ENCODE assay signal across 15 cellular contexts in genomic region chr9:12708562-12709298, GRCh38. TPM values are rescaled to one million over a fixed set of nuclear protein-coding genes. Genes with fewer than 3 reads are reported as not detected.
DNase-seq lines count a peak whose midpoint lies in the region; ATAC-seq and TF ChIP-seq lines count a peak whose summit lies in the region.
"Had no signal": no experiment of that assay in that cellular context is flagged by ENCODE, and none has a peak within 500 bp of the region (broad histone marks: within the 10 kb centered on the region; RNA-seq: fewer than 3 reads in every experiment).

No MANE protein-coding gene starts in this region.

- ATAC-seq in GM21528 (IDR thresholded peaks at IDR 0.05; ENCODE audit: low FRiP score, unreplicated experiment) = no peak
- no peak for ATAC-seq in GM18868 (IDR thresholded peaks at IDR 0.05; ENCODE audit: unreplicated experiment)

- no peak for TF ChIP-seq CTCF in AG09309 (IDR thresholded peaks at IDR 0.05; ENCODE audit: control insufficient read depth, insufficient read depth, low read depth, low read length, missing control alignments)

- no peak overlapping the region for H3K4me3 ChIP-seq in AG09309 (ENCODE audit: control insufficient read depth, low read depth, low read length)
- H3K4me3 ChIP-seq: BLaER1 had no signal

- peak; percentile 40 for DNase-seq in AG09309 (ENCODE audit: low read depth)
- DNase-seq in LHCN-M2 (ENCODE audit: low read depth) = peak; percentile 82
- peak; percentile 55 for DNase-seq in astrocyte of the hippocampus (ENCODE audit: low read depth, low spot score)
- DNase-seq in iris pigment epithelial cell (ENCODE audit: low read depth) = peak; percentile 88
- DNase-seq in NCI-H82 treated with DMSO at 0.1 percent for 48 hours (lab: John Stamatoyannopoulos, UW; ENCODE audit: unreplicated experiment) = no peak
- DNase-seq in NCI-H2107 treated with DMSO at 0.1 percent for 48 hours (lab: John Stamatoyannopoulos, UW; ENCODE audit: unreplicated experiment) = no peak
- DNase-seq: activated CD4-positive, CD25-positive, alpha-beta regulatory T cell; activated T-cell treated with anti-CD3 and anti-CD28 coated beads, Interleukin-2, amount 50 U/mL, for 24 hours; aorta; left cardiac atrium; NCI-H1092; NCI-H526 had no signal

RNA-seq across cellular contexts. Expression of gene TYRP1, which starts 15.5 kb away (rescaled TPM):
- not detected in 2 replicates for total RNA-seq in LHCN-M2 (2014; rRNA removed)
- not detected for polyA plus RNA-seq in LHCN-M2 (2012)

Comparison
In these comparisons a context has a peak if more than half of its experiments do, and no peak if none do; other contexts are left out.
1. DNase-seq: peak in AG09309 (single experiment), LHCN-M2 (single experiment), astrocyte of the hippocampus (single experiment) and iris pigment epithelial cell (single experiment); none in NCI-H82 treated with DMSO at 0.1 percent for 48 hours (single experiment) and NCI-H2107 treated with DMSO at 0.1 percent for 48 hours (single experiment).